In genomic region chr7:23680417-23681405, GRCh38 we compare ENCODE assay signal across 8 cellular contexts. TPM values are rescaled to one million over a fixed set of nuclear protein-coding genes. Genes with fewer than 3 reads are reported as not detected.
A peak's percentile ranks its signal among the peaks of the same experiment; 100 is the strongest.
DNase-seq lines count a peak whose midpoint lies in the region; ATAC-seq and TF ChIP-seq lines count a peak whose summit lies in the region.

No MANE protein-coding gene starts in this region.

- no peak overlapping the region for H3K27ac ChIP-seq in SU-DHL-6 (ENCODE audit: low read depth, low read length)
- H3K27ac ChIP-seq in body of pancreas = peak overlapping the region; percentile 96 to 99 (median 98)

- DNase-seq in BJ (ENCODE audit: low read depth) = no peak
- peak; percentile 30 for DNase-seq in HS-5 (ENCODE audit: low read depth)
- peak; percentile 81 to 86 (median 84) for DNase-seq in body of pancreas
- DNase-seq in iPS DF 19.7 (ENCODE audit: low read depth, low spot score) = peak; percentile 80
- DNase-seq in retina = peak; percentile 93

- H3F3A ChIP-seq in SU-DHL-6 (ENCODE audit: insufficient read depth) = no peaks in the 10 kb centered on the region

- CTCF ChIA-PET in BJ (lab: Yijun Ruan, JAX) = interaction anchor here (0.7 to 2.2 kb wide), 4 partner anchors 10 to 134 kb away, joined by 3 to 5 read pairs (median 4); no protein-coding TSS in a partner anchor

- POLR2A ChIA-PET in BJ (lab: Charles Lee) = interaction anchor here (0.6 kb wide), 1 partner anchor 563 kb away, joined by 4 read pairs; no protein-coding TSS in a partner anchor

- no peaks in the 10 kb centered on the region for H3K36me3 ChIP-seq in BJ (ENCODE audit: control insufficient read depth, insufficient read depth, low read length)
- H3K36me3 ChIP-seq in SU-DHL-6 (ENCODE audit: low read length) = no peaks in the 10 kb centered on the region
- H3K36me3 ChIP-seq in body of pancreas (replicated peaks in 1 of 2; ENCODE audit: insufficient read depth in 1 of 2, low read depth in 2 of 2) = no peaks in the 10 kb centered on the region

- peaks cover 42% of the 10 kb centered on the region for H3K4me1 ChIP-seq in body of pancreas

- WGBS in body of pancreas, 2 donors = 1% methylated on average over 15 to 42 of the region's 42 CpGs

- H3K27me3 ChIP-seq in BJ (ENCODE audit: control insufficient read depth, insufficient read depth, low read length) (no peaks in the 10 kb centered on the region), SU-DHL-6 (ENCODE audit: low read length) (no peaks in the 10 kb centered on the region), body of pancreas (no peaks in the 10 kb centered on the region)

- peak; percentile 40 to 95 (median 93) for TF ChIP-seq POLR2A in body of pancreas (IDR thresholded peaks at IDR 0.05)

- peak overlapping the region; percentile 49 for H3K4me3 ChIP-seq in BJ (ENCODE audit: low read depth, low read length)
- peak overlapping the region; percentile 63 for H3K4me3 ChIP-seq in SU-DHL-6 (ENCODE audit: insufficient read depth, low read length, poor library complexity, severe bottlenecking)
- peak overlapping the region; percentile 28 to 98 for H3K4me3 ChIP-seq in body of pancreas

- no peaks in the 10 kb centered on the region for H4K20me1 ChIP-seq in SU-DHL-6 (ENCODE audit: low read depth, low read length)

- peak overlapping the region; percentile 61 for H3K4me2 ChIP-seq in SU-DHL-6 (ENCODE audit: low read depth, low read length, poor library complexity, severe bottlenecking)

- peak overlapping the region; percentile 84 for H2AFZ ChIP-seq in SU-DHL-6 (ENCODE audit: low read depth, low read length, severe bottlenecking)

- intact Hi-C loops in body of pancreas (cut with DNase I) = no loop called here

- no peaks in the 10 kb centered on the region for H3K9me3 ChIP-seq in SU-DHL-6 (ENCODE audit: insufficient read depth, low read length)
- H3K9me3 ChIP-seq in body of pancreas = no peaks in the 10 kb centered on the region

- TF ChIP-seq CTCF in BJ (IDR thresholded peaks at IDR 0.05; ENCODE audit: insufficient read depth, low read depth, low read length) = no peak
- no peak for TF ChIP-seq CTCF in SU-DHL-6 (IDR thresholded peaks at IDR 0.05; ENCODE audit: insufficient read depth, low read length, poor library complexity, severe bottlenecking)
- TF ChIP-seq CTCF in body of pancreas (IDR thresholded peaks at IDR 0.05) = no peak

- no peaks in the 10 kb centered on the region for H3K79me2 ChIP-seq in SU-DHL-6 (ENCODE audit: insufficient read depth, low read length)

- H3K9ac ChIP-seq in SU-DHL-6 (ENCODE audit: low read length) = peak overlapping the region; percentile 61

- no peaks in the 10 kb centered on the region for H3K9me2 ChIP-seq in SU-DHL-6 (replicated peaks; ENCODE audit: insufficient read depth, low read length)

- peak; percentile 58 for ATAC-seq in GM19395 (IDR thresholded peaks at IDR 0.05; ENCODE audit: unreplicated experiment)
- peak; percentile 84 for ATAC-seq in body of pancreas
- ATAC-seq in GM18861 (IDR thresholded peaks at IDR 0.05; ENCODE audit: unreplicated experiment) = no peak

RNA-seq across cellular contexts. Expression of gene FAM221A, which starts 0.7 kb away (rescaled TPM):
- polyA plus RNA-seq in BJ (2011; rRNA removed) = 1.1 TPM in 2 replicates
- 0.52 and 0.62 TPM in 2 replicates for polyA minus RNA-seq in BJ (2011; rRNA and poly(A)+ RNA removed)
- 10 to 100 TPM; 14.3 to 29.7 TPM for total RNA-seq in body of pancreas

RNA-seq across cellular contexts. Expression of gene STK31, which starts 29.3 kb away (rescaled TPM):
- polyA plus RNA-seq in BJ (2011; rRNA removed) = not detected in 2 replicates
- polyA minus RNA-seq in BJ (2011; rRNA and poly(A)+ RNA removed) = not detected in 2 replicates
- 1 to 10 TPM in 1 of 2 donors, not detected in 1; 2.3 TPM for total RNA-seq in body of pancreas
